Comparison of ENCODE assay signal across 8 cellular contexts in the genomic region with DNA sequence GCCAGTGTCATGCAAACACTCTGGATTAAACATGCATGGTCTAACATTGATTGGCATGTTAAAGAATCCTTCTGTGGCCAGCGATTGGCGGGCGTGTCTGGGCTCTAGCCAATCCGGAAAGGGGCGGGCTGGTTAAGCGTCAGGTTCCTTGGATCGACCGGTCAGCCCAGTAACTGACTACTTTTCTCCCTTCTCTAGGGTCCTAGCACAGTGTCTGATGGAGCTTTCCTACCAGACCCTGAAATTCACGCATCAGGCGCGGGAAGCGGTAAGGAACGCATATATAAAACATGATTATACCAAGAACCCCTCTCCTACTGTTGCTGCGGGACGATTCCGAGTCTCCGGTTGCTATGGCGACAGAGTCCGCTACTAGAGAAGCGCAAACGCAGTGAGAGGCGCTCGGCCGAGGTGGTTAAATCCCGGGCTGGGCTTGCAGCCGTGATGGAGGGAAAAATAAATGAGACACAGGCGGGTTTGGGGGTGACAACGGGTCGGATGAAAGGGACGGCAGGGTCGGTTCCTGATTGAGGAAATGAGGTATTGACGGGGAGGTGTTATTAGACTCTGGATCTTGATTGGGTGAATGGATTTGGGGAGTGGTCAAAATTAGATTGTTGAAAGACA. TPM values are rescaled to one million over a fixed set of nuclear protein-coding genes. Genes with fewer than 3 reads are reported as not detected.
A peak's percentile ranks its signal among the peaks of the same experiment; 100 is the strongest.
DNase-seq lines count a peak whose midpoint lies in the region; ATAC-seq and TF ChIP-seq lines count a peak whose summit lies in the region.

No MANE protein-coding gene starts in this region.

- H3K27me3 ChIP-seq in AG04450 (ENCODE audit: control insufficient read depth, insufficient read depth, low read length), result no peaks in the 10 kb centered on the region
- H3K27me3 ChIP-seq in transverse colon, result no peaks in the 10 kb centered on the region

- in situ Hi-C loops in transverse colon (cut with MboI; ENCODE audit: low pct_ligation_motif_present in 1 of 4, low pct_unique_long_range_greater_than_20kb in 1 of 4, low sequenced_read_pairs in 3 of 4), result no loop called here

- TF ChIP-seq CTCF in AG04450 (IDR thresholded peaks at IDR 0.05; ENCODE audit: low read depth, low read length) (no peak), transverse colon (IDR thresholded peaks at IDR 0.05) (no peak)

- peaks cover 10% of the 10 kb centered on the region for H3K27me3 Mint-ChIP-seq in activated naive CD4-positive, alpha-beta T cell treated with anti-CD3 and anti-CD28 coated beads for 36 hours (ENCODE audit: low read depth)

- H3K4me3 ChIP-seq in AG04450 (ENCODE audit: low read depth, low read length) (peak overlapping the region; percentile 68), transverse colon (peak overlapping the region in 3 of 4 donors; percentile 35 to 55 (median 39))

- H3K36me3 Mint-ChIP-seq in activated naive CD4-positive, alpha-beta T cell treated with anti-CD3 and anti-CD28 coated beads for 36 hours (ENCODE audit: low read depth), result no peaks in the 10 kb centered on the region

- TF ChIP-seq EP300 in transverse colon (IDR thresholded peaks at IDR 0.05; ENCODE audit: low read depth), result no peak

- CTCF ChIA-PET in AG04450 (lab: Charles Lee), result interaction anchor here (0.7 to 1.5 kb wide), 3 partner anchors 9 to 666 kb away, joined by 3 read pairs; no protein-coding TSS in a partner anchor
- CTCF ChIA-PET in activated naive CD4-positive, alpha-beta T cell treated with anti-CD3 and anti-CD28 coated beads for 36 hours (lab: Charles Lee), result no interaction called here

- H3K9me3 ChIP-seq in AG04450 (ENCODE audit: control insufficient read depth, insufficient read depth, low read length), result no peaks in the 10 kb centered on the region
- H3K9me3 ChIP-seq in transverse colon, result no peaks in the 10 kb centered on the region

- H3K4me1 Mint-ChIP-seq in activated naive CD4-positive, alpha-beta T cell treated with anti-CD3 and anti-CD28 coated beads for 36 hours (ENCODE audit: low read depth), result no peaks in the 10 kb centered on the region

- POLR2A ChIA-PET in AG04450 (lab: Yijun Ruan, JAX), result no interaction called here

- TF ChIP-seq POLR2A in transverse colon (IDR thresholded peaks at IDR 0.05), result no peak

- H3K27ac Mint-ChIP-seq in activated naive CD4-positive, alpha-beta T cell treated with anti-CD3 and anti-CD28 coated beads for 36 hours, result no peak overlapping the region

- H3K4me1 ChIP-seq in transverse colon, result peaks cover 0 to 7% (median 0%) of the 10 kb centered on the region in 4 donors

- H3K27ac ChIP-seq in AG04450 (ENCODE audit: low read depth, low read length), result peak overlapping the region; percentile 3
- H3K27ac ChIP-seq in transverse colon, result no peak overlapping the region

- ATAC-seq in GM19043 (IDR thresholded peaks at IDR 0.05; ENCODE audit: low read depth, unreplicated experiment), result peak; percentile 97
- peak; percentile 96 for ATAC-seq in HG03280 (IDR thresholded peaks at IDR 0.05; ENCODE audit: unreplicated experiment)

- intact Hi-C loops in activated naive CD4-positive, alpha-beta T cell treated with anti-CD3 and anti-CD28 coated beads for 36 hours (cut with micrococcal nuclease), result loop anchor here (2.0 kb wide), 1 partner anchor 30 kb away; a partner anchor contains a TSS
- intact Hi-C loops in head of caudate nucleus (cut with DNase I), result no loop called here
- intact Hi-C loops in transverse colon (cut with DNase I; ENCODE audit: low total_unique reads), result no loop called here

- no peak overlapping the region for H3K4me3 Mint-ChIP-seq in activated naive CD4-positive, alpha-beta T cell treated with anti-CD3 and anti-CD28 coated beads for 36 hours

- WGBS in transverse colon (ENCODE audit: low coverage in 1 of 2), 2 donors, result 2 to 5% methylated on average over 13 to 32 of the region's 32 CpGs

- no peaks in the 10 kb centered on the region for H3K36me3 ChIP-seq in transverse colon

- H3K9me3 Mint-ChIP-seq in activated naive CD4-positive, alpha-beta T cell treated with anti-CD3 and anti-CD28 coated beads for 36 hours, result no peaks in the 10 kb centered on the region

- DNase-seq in AG04450 (ENCODE audit: low read depth, low spot score) (peak; percentile 45), OCI-M1 (lab: John Stamatoyannopoulos, UW) (peak; percentile 76), head of caudate nucleus (peak; percentile 71 to 93 (median 84)), occipital lobe (lab: John Stamatoyannopoulos, UW) (peak; percentile 75), transverse colon (peak; percentile 64)
- peak; percentile 68 for DNase-seq in activated naive CD4-positive, alpha-beta T cell treated with anti-CD3 and anti-CD28 coated beads for 36 hours

RNA-seq across cellular contexts. Expression of a gene that starts 29.4 kb away (rescaled TPM):
- 1.9 and 2.9 TPM in 2 replicates for polyA plus RNA-seq in AG04450 (2011; rRNA removed)
- 2.3 and 3.8 TPM in 2 replicates for polyA minus RNA-seq in AG04450 (2011; rRNA and poly(A)+ RNA removed)
- under 1 TPM; 0.45 to 0.52 TPM for total RNA-seq in activated naive CD4-positive, alpha-beta T cell treated with anti-CD3 and anti-CD28 coated beads for 36 hours
- total RNA-seq in occipital lobe (2.0 TPM), transverse colon (1 to 10 TPM; 4.4 to 5.2 (median 5.0) TPM)

RNA-seq across cellular contexts. Expression of a gene that starts 29.5 kb away (rescaled TPM):
- polyA plus RNA-seq in AG04450 (2011; rRNA removed), result 10.0 and 10.1 TPM in 2 replicates
- 15.5 and 18.9 TPM in 2 replicates for polyA minus RNA-seq in AG04450 (2011; rRNA and poly(A)+ RNA removed)
- total RNA-seq in activated naive CD4-positive, alpha-beta T cell treated with anti-CD3 and anti-CD28 coated beads for 36 hours, result 10 to 100 TPM; 21.9 to 23.4 TPM
- 72.7 TPM for total RNA-seq in occipital lobe
- total RNA-seq in transverse colon, result 10 to 100 TPM; 19.5 to 33.8 (median 27.0) TPM
